Comparison of ENCODE assay signal across 8 cellular contexts in the genomic region with DNA sequence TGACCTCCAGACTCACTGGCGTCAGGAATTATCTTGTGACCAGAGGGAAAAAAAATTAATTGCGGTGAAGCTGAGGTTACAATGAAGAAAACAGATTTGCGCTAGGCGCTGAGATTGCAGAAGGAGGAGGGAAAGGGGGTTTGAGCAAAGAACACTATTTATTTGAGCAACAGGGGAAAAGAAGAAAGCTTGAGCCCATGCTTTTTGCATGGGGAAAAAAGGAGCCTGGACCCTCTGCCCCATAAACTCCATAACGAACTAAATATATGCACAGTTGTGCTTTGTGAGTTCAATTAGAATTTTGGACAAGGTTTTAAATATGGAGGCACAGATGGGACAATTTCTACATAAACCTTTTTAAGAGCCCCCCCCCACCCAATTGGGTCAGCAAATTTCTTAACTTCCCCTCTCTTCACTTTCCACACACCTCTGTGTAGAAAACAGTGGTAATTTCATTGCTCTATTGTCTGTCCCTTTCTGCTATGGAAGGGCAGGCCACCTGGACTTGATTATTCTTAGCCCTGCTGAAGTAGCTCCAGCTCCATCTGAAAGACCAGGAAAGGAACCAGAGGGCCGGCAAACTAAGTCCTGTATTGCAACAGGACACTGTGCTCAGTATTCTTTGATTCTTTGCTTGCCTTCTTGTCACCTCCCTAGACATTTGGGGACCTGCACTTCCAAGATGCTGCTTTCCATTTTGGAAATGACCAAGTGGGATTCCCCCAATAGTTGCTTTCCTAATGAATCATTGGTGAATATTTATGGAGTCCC. TPM values are rescaled to one million over a fixed set of nuclear protein-coding genes. Genes with fewer than 3 reads are reported as not detected.
DNase-seq lines count a peak whose midpoint lies in the region; ATAC-seq, FAIRE-seq and TF ChIP-seq lines count a peak whose summit lies in the region.

No MANE protein-coding gene starts in this region.

- H3K27ac Mint-ChIP-seq in natural killer cell = peak overlapping the region in 1 of 2 donors; percentile 68

- H3K27me3 Mint-ChIP-seq in natural killer cell (ENCODE audit: low read depth in 2 of 2) = peaks cover 53 to 56% of the 10 kb centered on the region in 2 donors

- H3K4me3 ChIP-seq in MG63 = peak overlapping the region; percentile 81

- DNase-seq in COLO829 (ENCODE audit: low spot score) (peak; percentile 48), MG63 (no peak), natural killer cell (no peak), GM19239 (ENCODE audit: insufficient read length, low spot score) (no peak), HuH-7 (ENCODE audit: low spot score) (no peak)

- H3K27me3 ChIP-seq in MG63 = no peaks in the 10 kb centered on the region

- no peaks in the 10 kb centered on the region for H3K9me3 ChIP-seq in MG63

- peak overlapping the region; percentile 86 for H3K4me3 Mint-ChIP-seq in natural killer cell

- H3K9me3 Mint-ChIP-seq in natural killer cell = no peaks in the 10 kb centered on the region

- no peak for ATAC-seq in natural killer cell
- no peak for ATAC-seq in HG02970 (IDR thresholded peaks at IDR 0.05; ENCODE audit: low FRiP score, unreplicated experiment)
- ATAC-seq in HG03139 (IDR thresholded peaks at IDR 0.05; ENCODE audit: unreplicated experiment) = no peak

- no peak for FAIRE-seq in GM19239 (lab: Jason Lieb, UNC)

- intact Hi-C loops in natural killer cell (cut with micrococcal nuclease) = no loop called here

- no peaks in the 10 kb centered on the region for H3K36me3 Mint-ChIP-seq in natural killer cell

- peaks cover 25% of the 10 kb centered on the region for H3K36me3 ChIP-seq in MG63

- H3K4me1 Mint-ChIP-seq in natural killer cell = peaks cover 46 to 52% of the 10 kb centered on the region in 2 donors

- H3K27ac ChIP-seq in cingulate gyrus (ENCODE audit: low read depth, low read length) = peak overlapping the region; percentile 90

- TF ChIP-seq CTCF in natural killer cell (IDR thresholded peaks at IDR 0.05) = no peak

RNA-seq across cellular contexts. Expression of a gene that starts 0.9 kb away (rescaled TPM):
- 190 and 463 TPM in 2 replicates for total RNA-seq in MG63 (2014; rRNA removed; shearing (Covaris generic); ENCODE audit: low replicate concordance)
- 1 to 10 TPM in 2 of 3 donors, under 1 TPM in 1; 0.29 to 6.5 (median 2.4) TPM for total RNA-seq in natural killer cell

RNA-seq across cellular contexts. Expression of a gene that starts 29.1 kb away (rescaled TPM):
- 4.3 and 6.9 TPM in 2 replicates for total RNA-seq in MG63 (2014; rRNA removed; shearing (Covaris generic); ENCODE audit: low replicate concordance)
- 1 to 10 TPM; 2.1 to 3.9 (median 3.2) TPM for total RNA-seq in natural killer cell

Comparison
In these comparisons a context has a peak if more than half of its experiments do, and no peak if none do; other contexts are left out.
1. RNA of a gene that starts 0.9 kb away (total RNA-seq): 190 to 463 TPM in MG63; 0.29 to 6.5 TPM in natural killer cell; every median in the first group is over 10 times any median in the second.